10 cellular contexts compared by ENCODE assay signal in genomic region chr18:46335551-46336059, GRCh38.
DNase-seq lines count a peak whose midpoint lies in the region; ATAC-seq, FAIRE-seq and TF ChIP-seq lines count a peak whose summit lies in the region.
"Had no signal": no experiment of that assay in that cellular context is flagged by ENCODE, and none has a peak within 500 bp of the region (broad histone marks: within the 10 kb centered on the region; RNA-seq: fewer than 3 reads in every experiment).

No MANE protein-coding gene starts in this region.

- DNase-seq in CD1c-positive myeloid dendritic cell (ENCODE audit: extremely low spot score): peak; percentile 13
- peak; percentile 32 to 34 for DNase-seq in Kasumi-1 (lab: John Stamatoyannopoulos, UW)
- DNase-seq in bronchial epithelial cell (ENCODE audit: low read depth): peak; percentile 12
- no peak for DNase-seq in mesothelial cell of epicardium (ENCODE audit: low spot score in 2 of 2, unreplicated experiment in 2 of 2)
- no peak for DNase-seq in SW 1271 (lab: John Stamatoyannopoulos, UW)
- DNase-seq in tibial nerve (ENCODE audit: low spot score in 2 of 2): no peak
- no peak for DNase-seq in activated effector memory CD4-positive, alpha-beta T cell treated with Interleukin-2 at 50 U/mL for 16 hours
- DNase-seq: stimulated activated CD4-positive, alpha-beta T cell treated with anti-CD3 and anti-CD28 coated beads, Interleukin-2, amount 100 ng/mL, for 48 hours had no signal

- no peak for ATAC-seq in GM21723 (IDR thresholded peaks at IDR 0.05; ENCODE audit: unreplicated experiment)

- peaks cover 36% of the 10 kb centered on the region for H3K27me3 Mint-ChIP-seq in mesothelial cell of epicardium (ENCODE audit: low read depth)

- H3K4me1 ChIP-seq in tibial nerve: peaks cover 0 to 39% (median 8%) of the 10 kb centered on the region in 4 donors

- H3K9me3 ChIP-seq in tibial nerve: no peaks in the 10 kb centered on the region

- H3K4me3 ChIP-seq in bronchial epithelial cell (ENCODE audit: low read depth, low read length) (peak overlapping the region; percentile 63), tibial nerve (peak overlapping the region in 2 of 4 donors; percentile 4 to 62)

- no peak overlapping the region for H3K27ac ChIP-seq in tibial nerve

- H3K9me3 Mint-ChIP-seq in mesothelial cell of epicardium: no peaks in the 10 kb centered on the region

- no peak for TF ChIP-seq EP300 in tibial nerve (IDR thresholded peaks at IDR 0.05)

- H3K27ac Mint-ChIP-seq in mesothelial cell of epicardium: peak overlapping the region; percentile 76

- H3K4me1 Mint-ChIP-seq in mesothelial cell of epicardium: peaks cover 47% of the 10 kb centered on the region

- WGBS in tibial nerve, 2 donors: 6% methylated on average over 13 of the region's 13 CpGs

- no peaks in the 10 kb centered on the region for H3K36me3 ChIP-seq in bronchial epithelial cell (ENCODE audit: control insufficient read depth, insufficient read depth, low read length)
- H3K36me3 ChIP-seq in tibial nerve: no peaks in the 10 kb centered on the region

- no peak for TF ChIP-seq POLR2A in tibial nerve (IDR thresholded peaks at IDR 0.05)

- peak overlapping the region; percentile 90 for H3K4me3 Mint-ChIP-seq in mesothelial cell of epicardium

- no peak for TF ChIP-seq CTCF in bronchial epithelial cell (IDR thresholded peaks at IDR 0.05; ENCODE audit: insufficient read depth, low read length, severe bottlenecking)
- no peak for TF ChIP-seq CTCF in mesothelial cell of epicardium (IDR thresholded peaks at IDR 0.05; ENCODE audit: unreplicated experiment)
- TF ChIP-seq CTCF in tibial nerve (IDR thresholded peaks at IDR 0.05): no peak

- no peak for FAIRE-seq in bronchial epithelial cell (lab: Jason Lieb, UNC)
- FAIRE-seq: colon had no signal

- no peaks in the 10 kb centered on the region for H3K36me3 Mint-ChIP-seq in mesothelial cell of epicardium

- H3K27me3 ChIP-seq in bronchial epithelial cell (ENCODE audit: control insufficient read depth, insufficient read depth, low read length) (no peaks in the 10 kb centered on the region), tibial nerve (peaks cover 0 to 20% of the 10 kb centered on the region in 2 donors)

Comparison
In these comparisons a context has a peak if more than half of its experiments do, and no peak if none do; other contexts are left out.
1. DNase-seq: peak in CD1c-positive myeloid dendritic cell (single experiment), Kasumi-1 (2 of 2) and bronchial epithelial cell (single experiment); none in mesothelial cell of epicardium (0 of 2), SW 1271 (0 of 2), tibial nerve (0 of 2) and activated effector memory CD4-positive, alpha-beta T cell treated with Interleukin-2 at 50 U/mL for 16 hours (single experiment).